ENCODE assay signal across 8 cellular contexts in the genomic region with DNA sequence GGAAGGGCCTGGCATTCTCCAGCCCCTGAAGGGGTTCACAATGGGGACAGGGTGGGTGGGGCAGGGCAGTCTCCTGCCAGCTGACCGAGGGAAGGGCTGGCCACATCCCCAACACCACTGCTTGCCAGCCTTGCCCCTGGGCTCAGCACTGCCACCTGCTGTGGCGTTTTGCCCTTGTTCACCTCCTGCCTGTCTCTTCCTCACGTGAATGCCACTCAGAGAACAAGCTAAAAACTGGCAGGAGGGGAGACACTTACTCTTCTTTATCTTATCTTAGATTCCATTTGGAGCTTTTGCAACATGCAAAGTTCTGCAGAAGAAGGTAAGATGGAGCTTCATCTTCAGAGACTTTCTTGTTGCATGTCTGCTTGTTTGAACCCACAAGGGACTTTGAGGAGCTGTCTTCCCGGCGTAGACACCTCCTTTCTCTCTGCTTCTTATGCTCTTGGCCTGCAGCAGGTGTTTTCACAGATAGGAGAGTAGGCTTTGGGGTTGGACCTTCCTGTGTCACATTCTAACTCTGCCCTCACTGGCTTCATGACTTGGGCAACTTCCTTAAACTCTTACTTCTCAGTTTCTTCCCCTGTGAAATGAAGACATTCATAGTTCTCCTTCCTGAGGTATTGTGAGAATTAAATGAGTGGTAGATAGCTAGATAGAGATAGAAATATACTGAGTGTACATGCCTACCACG. TPM values are rescaled to one million over a fixed set of nuclear protein-coding genes. Genes with fewer than 3 reads are reported as not detected.
A peak's percentile ranks its signal among the peaks of the same experiment; 100 is the strongest.
DNase-seq lines count a peak whose midpoint lies in the region; ATAC-seq, FAIRE-seq and TF ChIP-seq lines count a peak whose summit lies in the region.

No MANE protein-coding gene starts in this region.

- H3K79me2 ChIP-seq in OCI-LY3 (ENCODE audit: low read length) (peaks cover 23% of the 10 kb centered on the region), endothelial cell of umbilical vein (ENCODE audit: control insufficient read depth, insufficient read depth, low read length) (peaks cover 7% of the 10 kb centered on the region)

- FAIRE-seq in endothelial cell of umbilical vein (lab: Jason Lieb, UNC): peak; percentile 12

- H3K4me2 ChIP-seq in OCI-LY3 (ENCODE audit: low read length): peak overlapping the region; percentile 80
- no peak overlapping the region for H3K4me2 ChIP-seq in endothelial cell of umbilical vein (ENCODE audit: insufficient read depth, low read length)

- H3K4me3 Mint-ChIP-seq in MCF 10A (ENCODE audit: unreplicated experiment): no peak overlapping the region
- peak overlapping the region; percentile 64 to 70 for H3K4me3 Mint-ChIP-seq in stimulated activated naive B cell treated with anti-CD40 and anti-IgM and Interleukin-4, amounts not matched to agents 10 μg/mL and 1 μg/mL and 100 μg/mL, for 72 hours

- POLR2A ChIA-PET in MCF 10A (lab: Yijun Ruan, JAX): interaction anchor here (0.6 to 1.0 kb wide), 3 partner anchors 171 to 464 kb away, joined by 3 to 5 read pairs (median 4); no protein-coding TSS in a partner anchor
- POLR2A ChIA-PET in endothelial cell of umbilical vein (lab: Charles Lee): no interaction called here

- H3K9me3 ChIP-seq in breast epithelium (no peaks in the 10 kb centered on the region), OCI-LY3 (ENCODE audit: insufficient read depth, low read length) (no peaks in the 10 kb centered on the region), endothelial cell of umbilical vein (replicated peaks; ENCODE audit: control insufficient read depth, insufficient read depth, low read length) (no peaks in the 10 kb centered on the region)

- H3K27me3 ChIP-seq in breast epithelium: no peaks in the 10 kb centered on the region
- H3K27me3 ChIP-seq in OCI-LY3 (ENCODE audit: low read depth, low read length): no peaks in the 10 kb centered on the region
- H3K27me3 ChIP-seq in endothelial cell of umbilical vein (ENCODE audit: control insufficient read depth in 2 of 2, insufficient read depth in 2 of 2, low read length in 2 of 2): no peaks in the 10 kb centered on the region

- H3K9me1 ChIP-seq in endothelial cell of umbilical vein (replicated peaks; ENCODE audit: control insufficient read depth, extremely low read depth, insufficient read depth, low read length): no peaks in the 10 kb centered on the region

- no peaks in the 10 kb centered on the region for H3K27me3 Mint-ChIP-seq in MCF 10A (ENCODE audit: insufficient read depth, unreplicated experiment)
- no peaks in the 10 kb centered on the region for H3K27me3 Mint-ChIP-seq in stimulated activated naive B cell treated with anti-CD40 and anti-IgM and Interleukin-4, amounts not matched to agents 10 μg/mL and 1 μg/mL and 100 μg/mL, for 72 hours

- H3K4me1 ChIP-seq in breast epithelium (peaks cover 0 to 5% of the 10 kb centered on the region in 2 donors), OCI-LY3 (ENCODE audit: low read length) (peaks cover 25% of the 10 kb centered on the region), endothelial cell of umbilical vein (ENCODE audit: control insufficient read depth, extremely low read depth, insufficient read depth, low read length) (peaks cover 6% of the 10 kb centered on the region)

- H2AFZ ChIP-seq in OCI-LY3 (ENCODE audit: low read depth, low read length): peak overlapping the region; percentile 42; the same call in 1 of the 2 replicates
- no peak overlapping the region for H2AFZ ChIP-seq in endothelial cell of umbilical vein (ENCODE audit: low read depth, low read length)

- TF ChIP-seq POLR2A in breast epithelium (IDR thresholded peaks at IDR 0.05) (no peak), endothelial cell of umbilical vein (IDR thresholded peaks at IDR 0.05; ENCODE audit: low read depth, low read length) (no peak)

- H3K36me3 ChIP-seq in breast epithelium: no peaks in the 10 kb centered on the region
- peaks cover 13% of the 10 kb centered on the region for H3K36me3 ChIP-seq in OCI-LY3 (replicated peaks; ENCODE audit: low read depth, low read length)
- peaks cover 0 to 12% of the 10 kb centered on the region in 2 experiments for H3K36me3 ChIP-seq in endothelial cell of umbilical vein (ENCODE audit: control insufficient read depth in 2 of 2, extremely low read depth in 1 of 2, insufficient read depth in 2 of 2, low read length in 2 of 2)

- BruUV-seq in MCF 10A (replicated peaks; lab: Mats Ljungman, UMichigan) (no TSS peak), endothelial cell of umbilical vein (replicated peaks; lab: Mats Ljungman, UMichigan) (no TSS peak)

- DNase-seq in MCF 10A (ENCODE audit: unreplicated experiment): peak; percentile 32
- no peak for DNase-seq in breast epithelium (ENCODE audit: low spot score in 2 of 2)
- DNase-seq in endothelial cell of umbilical vein (ENCODE audit: low read depth, low spot score): peak; percentile 10
- no peak for DNase-seq in stimulated activated naive B cell treated with anti-CD40 and anti-IgM and Interleukin-4, amounts not matched to agents 10 μg/mL and 1 μg/mL and 100 μg/mL, for 72 hours
- no peak for DNase-seq in NCI-H1105 treated with DMSO at 0.1 percent for 48 hours (lab: John Stamatoyannopoulos, UW)
- DNase-seq in NCI-H524 (lab: John Stamatoyannopoulos, UW): no peak
- DNase-seq in hippocampal formation (lab: John Stamatoyannopoulos, UW): no peak

- peaks cover 5% of the 10 kb centered on the region for H3K4me1 Mint-ChIP-seq in MCF 10A (ENCODE audit: insufficient read depth, unreplicated experiment)
- H3K4me1 Mint-ChIP-seq in stimulated activated naive B cell treated with anti-CD40 and anti-IgM and Interleukin-4, amounts not matched to agents 10 μg/mL and 1 μg/mL and 100 μg/mL, for 72 hours: peaks cover 15 to 37% of the 10 kb centered on the region in 2 donors

- ATAC-seq in stimulated activated naive B cell treated with anti-CD40 and anti-IgM and Interleukin-4, amounts not matched to agents 10 μg/mL and 1 μg/mL and 100 μg/mL, for 72 hours (replicated peaks): peak; percentile 24 to 37

- CTCF ChIA-PET in MCF 10A (lab: Yijun Ruan, JAX) (interaction anchor here (0.6 to 2.0 kb wide), 11 partner anchors 10 to 513 kb away, joined by 3 to 6 read pairs (median 3); no protein-coding TSS in a partner anchor), endothelial cell of umbilical vein (lab: Charles Lee) (interaction anchor here (0.8 to 1.9 kb wide), 8 partner anchors 10 to 515 kb away, joined by 3 to 8 read pairs (median 4); a partner anchor contains a TSS)

- TF ChIP-seq CTCF in MCF 10A (IDR thresholded peaks at IDR 0.05; ENCODE audit: unreplicated experiment): peak; percentile 26
- TF ChIP-seq CTCF in breast epithelium (IDR thresholded peaks at IDR 0.05): no peak
- peak; percentile 54 for TF ChIP-seq CTCF in OCI-LY3 (IDR thresholded peaks at IDR 0.05; ENCODE audit: low read depth, low read length)
- peak in 1 of 2 donors; percentile 43 for TF ChIP-seq CTCF in endothelial cell of umbilical vein (IDR thresholded peaks at IDR 0.05; ENCODE audit: extremely low read depth in 1 of 2, insufficient read depth in 1 of 2, low read depth in 1 of 2, low read length in 2 of 2)

- no peaks in the 10 kb centered on the region for H3K9me3 Mint-ChIP-seq in MCF 10A (ENCODE audit: unreplicated experiment)
- no peaks in the 10 kb centered on the region for H3K9me3 Mint-ChIP-seq in stimulated activated naive B cell treated with anti-CD40 and anti-IgM and Interleukin-4, amounts not matched to agents 10 μg/mL and 1 μg/mL and 100 μg/mL, for 72 hours

- H3K27ac ChIP-seq in breast epithelium (no peak overlapping the region), OCI-LY3 (ENCODE audit: low read length) (peak overlapping the region; percentile 81), endothelial cell of umbilical vein (ENCODE audit: insufficient read depth, low read depth, low read length) (no peak overlapping the region)

- H3K36me3 Mint-ChIP-seq in MCF 10A (ENCODE audit: insufficient read depth, unreplicated experiment): peaks cover 66% of the 10 kb centered on the region
- peaks cover 39 to 61% of the 10 kb centered on the region in 2 donors for H3K36me3 Mint-ChIP-seq in stimulated activated naive B cell treated with anti-CD40 and anti-IgM and Interleukin-4, amounts not matched to agents 10 μg/mL and 1 μg/mL and 100 μg/mL, for 72 hours

- intact Hi-C loops in MCF 10A (cut with micrococcal nuclease): no loop called here
- intact Hi-C loops in breast epithelium (cut with DNase I; ENCODE audit: low total_unique reads): loop anchor here (5.0 to 10.0 kb wide), 2 partner anchors 61 to 838 kb away; a partner anchor contains a TSS
- intact Hi-C loops in endothelial cell of umbilical vein (cut with micrococcal nuclease): no loop called here

- H3K9ac ChIP-seq in OCI-LY3 (ENCODE audit: low read length) (peak overlapping the region; percentile 36), endothelial cell of umbilical vein (replicated peaks; ENCODE audit: extremely low read depth, insufficient read depth, low read length) (no peak overlapping the region)

- H3K4me3 ChIP-seq in breast epithelium: no peak overlapping the region
- H3K4me3 ChIP-seq in OCI-LY3 (ENCODE audit: low read length): peak overlapping the region; percentile 60
- no peak overlapping the region for H3K4me3 ChIP-seq in endothelial cell of umbilical vein (replicated peaks in 1 of 3; ENCODE audit: insufficient read depth in 1 of 3, low read depth in 1 of 3, low read length in 3 of 3)

- dilution Hi-C loops in endothelial cell of umbilical vein (cut with MboI; ENCODE audit: extremely low pct_ligation_motif_present, low sequenced_read_pairs): no loop called here

- H3K27ac Mint-ChIP-seq in MCF 10A (ENCODE audit: low read depth, unreplicated experiment): no peak overlapping the region
- H3K27ac Mint-ChIP-seq in stimulated activated naive B cell treated with anti-CD40 and anti-IgM and Interleukin-4, amounts not matched to agents 10 μg/mL and 1 μg/mL and 100 μg/mL, for 72 hours: peak overlapping the region; percentile 87

- H4K20me1 ChIP-seq in OCI-LY3 (ENCODE audit: insufficient read depth, low read length) (peaks cover 2% of the 10 kb centered on the region; the same call in 1 of the 2 replicates), endothelial cell of umbilical vein (replicated peaks; ENCODE audit: control insufficient read depth, extremely low read depth, insufficient read depth, low read length) (no peaks in the 10 kb centered on the region)

RNA-seq across cellular contexts. Expression of a gene that starts 4.1 kb away (rescaled TPM):
- total RNA-seq in MCF 10A (2022) (23.5 and 26.2 TPM in 2 replicates), breast epithelium (10 to 100 TPM; 11.7 to 21.3 (median 17.9) TPM), endothelial cell of umbilical vein (18.5 and 18.9 TPM in 2 replicates)
- 10.8 and 12.6 TPM in 2 replicates for polyA plus RNA-seq in endothelial cell of umbilical vein
- 6.9 and 8.6 TPM in 2 replicates for polyA plus RNA-seq in endothelial cell of umbilical vein (2011; cell fraction: cytosol; rRNA removed)
- 27.9 and 32.9 TPM in 2 replicates for polyA plus RNA-seq in endothelial cell of umbilical vein (2011; cell fraction: nucleus; rRNA removed)
- polyA plus RNA-seq in endothelial cell of umbilical vein (2012): 12.9 and 18.9 TPM in 2 replicates
- polyA minus RNA-seq in endothelial cell of umbilical vein: 9.7 and 13.4 TPM in 2 replicates
- polyA minus RNA-seq in endothelial cell of umbilical vein (2011; cell fraction: cytosol; rRNA and poly(A)+ RNA removed): 6.0 TPM
- polyA minus RNA-seq in endothelial cell of umbilical vein (2011; cell fraction: nucleus; rRNA and poly(A)+ RNA removed): 16.4 and 17.8 TPM in 2 replicates

RNA-seq across cellular contexts. Expression of a gene that starts 4.2 kb away (rescaled TPM):
- 3,086 and 3,252 TPM in 2 replicates for total RNA-seq in MCF 10A (2022)
- total RNA-seq in breast epithelium: 1,000 to 10,000 TPM; 2,790 to 3,232 (median 3,032) TPM
- total RNA-seq in endothelial cell of umbilical vein: 1,231 and 1,361 TPM in 2 replicates
- 2,140 and 3,007 TPM in 2 replicates for polyA plus RNA-seq in endothelial cell of umbilical vein
- 2,997 and 3,263 TPM in 2 replicates for polyA plus RNA-seq in endothelial cell of umbilical vein (2011; cell fraction: cytosol; rRNA removed)
- 604 and 667 TPM in 2 replicates for polyA plus RNA-seq in endothelial cell of umbilical vein (2011; cell fraction: nucleus; rRNA removed)
- polyA plus RNA-seq in endothelial cell of umbilical vein (2012): 1,827 and 2,215 TPM in 2 replicates
- 431 and 482 TPM in 2 replicates for polyA minus RNA-seq in endothelial cell of umbilical vein
- polyA minus RNA-seq in endothelial cell of umbilical vein (2011; cell fraction: cytosol; rRNA and poly(A)+ RNA removed): 1,395 TPM
- 81.6 and 96.0 TPM in 2 replicates for polyA minus RNA-seq in endothelial cell of umbilical vein (2011; cell fraction: nucleus; rRNA and poly(A)+ RNA removed)

RNA-seq across cellular contexts. Expression of a gene that starts 31.3 kb away (rescaled TPM):
- total RNA-seq in MCF 10A (2022) (7.9 and 9.3 TPM in 2 replicates), breast epithelium (10 to 100 TPM in 2 of 3 donors, 1 to 10 TPM in 1; 7.7 to 16.7 (median 16.0) TPM), endothelial cell of umbilical vein (8.9 and 10.6 TPM in 2 replicates)
- polyA plus RNA-seq in endothelial cell of umbilical vein: 6.1 and 6.3 TPM in 2 replicates
- polyA plus RNA-seq in endothelial cell of umbilical vein (2011; cell fraction: cytosol; rRNA removed): 6.9 and 8.1 TPM in 2 replicates
- polyA plus RNA-seq in endothelial cell of umbilical vein (2011; cell fraction: nucleus; rRNA removed): 20.1 and 21.6 TPM in 2 replicates
- 6.3 and 8.1 TPM in 2 replicates for polyA plus RNA-seq in endothelial cell of umbilical vein (2012)
- polyA minus RNA-seq in endothelial cell of umbilical vein: 13.3 and 15.3 TPM in 2 replicates
- 7.9 TPM for polyA minus RNA-seq in endothelial cell of umbilical vein (2011; cell fraction: cytosol; rRNA and poly(A)+ RNA removed)
- 7.6 and 8.2 TPM in 2 replicates for polyA minus RNA-seq in endothelial cell of umbilical vein (2011; cell fraction: nucleus; rRNA and poly(A)+ RNA removed)

RNA-seq across cellular contexts. Expression of a gene that starts 58.5 kb away (rescaled TPM):
- 13.7 and 14.0 TPM in 2 replicates for total RNA-seq in MCF 10A (2022)
- total RNA-seq in breast epithelium: 10 to 100 TPM; 17.7 to 38.7 (median 20.9) TPM
- total RNA-seq in endothelial cell of umbilical vein: 17.0 and 19.3 TPM in 2 replicates
- 26.1 and 33.5 TPM in 2 replicates for polyA plus RNA-seq in endothelial cell of umbilical vein
- 13.7 and 16.7 TPM in 2 replicates for polyA plus RNA-seq in endothelial cell of umbilical vein (2011; cell fraction: cytosol; rRNA removed)
- 24.4 and 33.0 TPM in 2 replicates for polyA plus RNA-seq in endothelial cell of umbilical vein (2011; cell fraction: nucleus; rRNA removed)
- 10.9 and 15.6 TPM in 2 replicates for polyA plus RNA-seq in endothelial cell of umbilical vein (2012)
- 9.5 and 15.3 TPM in 2 replicates for polyA minus RNA-seq in endothelial cell of umbilical vein
- 18.9 TPM for polyA minus RNA-seq in endothelial cell of umbilical vein (2011; cell fraction: cytosol; rRNA and poly(A)+ RNA removed)
- polyA minus RNA-seq in endothelial cell of umbilical vein (2011; cell fraction: nucleus; rRNA and poly(A)+ RNA removed): 9.1 and 10.6 TPM in 2 replicates

Comparison
In these comparisons a context has a peak if more than half of its experiments do, and no peak if none do; other contexts are left out.
1. DNase-seq: peak in MCF 10A (single experiment) and endothelial cell of umbilical vein (single experiment); none in breast epithelium (0 of 2), stimulated activated naive B cell treated with anti-CD40 and anti-IgM and Interleukin-4, amounts not matched to agents 10 μg/mL and 1 μg/mL and 100 μg/mL, for 72 hours (single experiment), NCI-H1105 treated with DMSO at 0.1 percent for 48 hours (single experiment), NCI-H524 (0 of 2) and hippocampal formation (0 of 2).
2. CTCF ChIP-seq: peak in MCF 10A (single experiment) and OCI-LY3 (single experiment); none in breast epithelium (0 of 3).